ENCODE assay signal across 1 cellular context in the genomic region with DNA sequence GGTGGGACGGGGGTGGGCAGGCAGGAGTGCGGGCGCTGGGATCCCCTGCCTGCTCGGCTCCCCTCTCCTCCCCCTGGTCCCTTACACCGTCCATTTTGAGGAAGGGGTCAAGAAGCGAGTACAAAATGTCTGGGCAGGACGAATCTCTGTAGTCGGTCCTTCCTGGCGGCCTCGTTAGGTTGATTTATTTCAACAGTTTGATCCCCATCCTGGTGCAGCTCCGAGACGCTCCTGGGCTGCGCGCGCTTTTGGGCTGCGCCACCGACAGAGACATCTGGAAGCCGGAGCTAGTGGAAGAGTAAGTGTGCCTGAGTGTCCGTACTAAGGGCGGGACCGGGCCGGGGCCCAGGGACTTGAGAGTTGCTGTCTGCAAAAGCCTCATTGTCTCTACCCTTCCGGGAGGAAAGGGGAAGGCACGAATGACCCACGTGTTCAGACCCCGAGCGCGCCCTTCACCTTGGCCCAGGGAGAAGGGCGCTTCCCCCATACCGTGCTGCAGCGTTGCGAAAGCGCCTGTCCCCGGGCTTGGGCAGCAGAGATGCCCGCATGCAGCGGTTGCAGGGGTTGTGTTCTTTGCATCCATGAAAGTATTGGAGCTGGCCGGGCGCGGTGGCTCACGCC.
TF ChIP-seq lines count a peak whose summit lies in the region.

No MANE protein-coding gene starts in this region.

TF ChIP-seq in WTC11, 78 proteins besides CTCF, POLR2A, EP300 and RAD21 (continued from another document and continues in another):
- TF ChIP-seq ZNF263 (CRISPR knock-in tag; IDR thresholded peaks at IDR 0.05; ENCODE audit: low read depth) = no peak
- peak; percentile 47; the same call in 1 of the 2 replicates for TF ChIP-seq FOXP1 (CRISPR knock-in tag; IDR thresholded peaks at IDR 0.05; ENCODE audit: borderline replicate concordance)
- peak; percentile 68; the same call in 1 of the 2 replicates for TF ChIP-seq MYBL2 (CRISPR knock-in tag; IDR thresholded peaks at IDR 0.05)
- TF ChIP-seq JAZF1 (CRISPR knock-in tag; IDR thresholded peaks at IDR 0.05) = no peak
- TF ChIP-seq JUN (CRISPR knock-in tag; IDR thresholded peaks at IDR 0.05) = no peak
- TF ChIP-seq TCF7 (CRISPR knock-in tag; IDR thresholded peaks at IDR 0.05; ENCODE audit: low read depth) = no peak
- TF ChIP-seq, protein P1, sequence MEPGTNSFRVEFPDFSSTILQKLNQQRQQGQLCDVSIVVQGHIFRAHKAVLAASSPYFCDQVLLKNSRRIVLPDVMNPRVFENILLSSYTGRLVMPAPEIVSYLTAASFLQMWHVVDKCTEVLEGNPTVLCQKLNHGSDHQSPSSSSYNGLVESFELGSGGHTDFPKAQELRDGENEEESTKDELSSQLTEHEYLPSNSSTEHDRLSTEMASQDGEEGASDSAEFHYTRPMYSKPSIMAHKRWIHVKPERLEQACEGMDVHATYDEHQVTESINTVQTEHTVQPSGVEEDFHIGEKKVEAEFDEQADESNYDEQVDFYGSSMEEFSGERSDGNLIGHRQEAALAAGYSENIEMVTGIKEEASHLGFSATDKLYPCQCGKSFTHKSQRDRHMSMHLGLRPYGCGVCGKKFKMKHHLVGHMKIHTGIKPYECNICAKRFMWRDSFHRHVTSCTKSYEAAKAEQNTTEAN (CRISPR knock-in tag; IDR thresholded peaks at IDR 0.05) = no peak
- no peak for TF ChIP-seq SOX15 (CRISPR knock-in tag; IDR thresholded peaks at IDR 0.05)
- TF ChIP-seq, protein P2, sequence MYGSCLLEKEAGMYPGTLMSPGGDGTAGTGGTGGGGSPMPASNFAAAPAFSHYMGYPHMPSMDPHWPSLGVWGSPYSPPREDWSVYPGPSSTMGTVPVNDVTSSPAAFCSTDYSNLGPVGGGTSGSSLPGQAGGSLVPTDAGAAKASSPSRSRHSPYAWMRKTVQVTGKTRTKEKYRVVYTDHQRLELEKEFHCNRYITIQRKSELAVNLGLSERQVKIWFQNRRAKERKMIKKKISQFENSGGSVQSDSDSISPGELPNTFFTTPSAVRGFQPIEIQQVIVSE (CRISPR knock-in tag; IDR thresholded peaks at IDR 0.05; ENCODE audit: borderline replicate concordance) = no peak
- no peak for TF ChIP-seq ZNF423 (CRISPR knock-in tag; IDR thresholded peaks at IDR 0.05)
- no peak for TF ChIP-seq SMAD3 (CRISPR knock-in tag; IDR thresholded peaks at IDR 0.05; ENCODE audit: borderline replicate concordance)
- TF ChIP-seq NR2C2 (CRISPR knock-in tag; IDR thresholded peaks at IDR 0.05) = no peak
- TF ChIP-seq, protein P3, sequence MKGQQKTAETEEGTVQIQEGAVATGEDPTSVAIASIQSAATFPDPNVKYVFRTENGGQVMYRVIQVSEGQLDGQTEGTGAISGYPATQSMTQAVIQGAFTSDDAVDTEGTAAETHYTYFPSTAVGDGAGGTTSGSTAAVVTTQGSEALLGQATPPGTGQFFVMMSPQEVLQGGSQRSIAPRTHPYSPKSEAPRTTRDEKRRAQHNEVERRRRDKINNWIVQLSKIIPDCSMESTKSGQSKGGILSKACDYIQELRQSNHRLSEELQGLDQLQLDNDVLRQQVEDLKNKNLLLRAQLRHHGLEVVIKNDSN (CRISPR knock-in tag; IDR thresholded peaks at IDR 0.05) = peak; percentile 79
- no peak for TF ChIP-seq RORB (CRISPR knock-in tag; IDR thresholded peaks at IDR 0.05)
- no peak for TF ChIP-seq ZNF416 (CRISPR knock-in tag; IDR thresholded peaks at IDR 0.05)
- TF ChIP-seq ZBTB21 (CRISPR knock-in tag; IDR thresholded peaks at IDR 0.05; ENCODE audit: borderline replicate concordance) = no peak
- no peak for TF ChIP-seq ZNF671 (CRISPR knock-in tag; IDR thresholded peaks at IDR 0.05)
- no peak for TF ChIP-seq TEAD1 (CRISPR knock-in tag; IDR thresholded peaks at IDR 0.05)
- no peak for TF ChIP-seq ESRRA (CRISPR knock-in tag; IDR thresholded peaks at IDR 0.05; ENCODE audit: borderline replicate concordance)
- TF ChIP-seq, protein P4, sequence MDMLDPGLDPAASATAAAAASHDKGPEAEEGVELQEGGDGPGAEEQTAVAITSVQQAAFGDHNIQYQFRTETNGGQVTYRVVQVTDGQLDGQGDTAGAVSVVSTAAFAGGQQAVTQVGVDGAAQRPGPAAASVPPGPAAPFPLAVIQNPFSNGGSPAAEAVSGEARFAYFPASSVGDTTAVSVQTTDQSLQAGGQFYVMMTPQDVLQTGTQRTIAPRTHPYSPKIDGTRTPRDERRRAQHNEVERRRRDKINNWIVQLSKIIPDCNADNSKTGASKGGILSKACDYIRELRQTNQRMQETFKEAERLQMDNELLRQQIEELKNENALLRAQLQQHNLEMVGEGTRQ (CRISPR knock-in tag; IDR thresholded peaks at IDR 0.05) = peak; percentile 69
- no peak for TF ChIP-seq OVOL2 (CRISPR knock-in tag; IDR thresholded peaks at IDR 0.05; ENCODE audit: borderline replicate concordance)
- TF ChIP-seq ZNF232 (CRISPR knock-in tag; IDR thresholded peaks at IDR 0.05) = no peak
- no peak for TF ChIP-seq NFE2L1 (CRISPR knock-in tag; IDR thresholded peaks at IDR 0.05)
- TF ChIP-seq RELA (CRISPR knock-in tag; IDR thresholded peaks at IDR 0.05; ENCODE audit: borderline replicate concordance) = no peak
- no peak for TF ChIP-seq ATF1 (CRISPR knock-in tag; IDR thresholded peaks at IDR 0.05)
- TF ChIP-seq, protein P5, sequence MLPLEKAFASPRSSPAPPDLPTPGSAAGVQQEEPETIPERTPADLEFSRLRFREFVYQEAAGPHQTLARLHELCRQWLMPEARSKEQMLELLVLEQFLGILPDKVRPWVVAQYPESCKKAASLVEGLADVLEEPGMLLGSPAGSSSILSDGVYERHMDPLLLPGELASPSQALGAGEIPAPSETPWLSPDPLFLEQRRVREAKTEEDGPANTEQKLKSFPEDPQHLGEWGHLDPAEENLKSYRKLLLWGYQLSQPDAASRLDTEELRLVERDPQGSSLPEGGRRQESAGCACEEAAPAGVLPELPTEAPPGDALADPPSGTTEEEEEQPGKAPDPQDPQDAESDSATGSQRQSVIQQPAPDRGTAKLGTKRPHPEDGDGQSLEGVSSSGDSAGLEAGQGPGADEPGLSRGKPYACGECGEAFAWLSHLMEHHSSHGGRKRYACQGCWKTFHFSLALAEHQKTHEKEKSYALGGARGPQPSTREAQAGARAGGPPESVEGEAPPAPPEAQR (CRISPR knock-in tag; IDR thresholded peaks at IDR 0.05) = no peak
- no peak for TF ChIP-seq ELF4 (CRISPR knock-in tag; IDR thresholded peaks at IDR 0.05; ENCODE audit: low read depth)
- no peak for TF ChIP-seq NFATC4 (CRISPR knock-in tag; IDR thresholded peaks at IDR 0.05)
- TF ChIP-seq, protein P6, sequence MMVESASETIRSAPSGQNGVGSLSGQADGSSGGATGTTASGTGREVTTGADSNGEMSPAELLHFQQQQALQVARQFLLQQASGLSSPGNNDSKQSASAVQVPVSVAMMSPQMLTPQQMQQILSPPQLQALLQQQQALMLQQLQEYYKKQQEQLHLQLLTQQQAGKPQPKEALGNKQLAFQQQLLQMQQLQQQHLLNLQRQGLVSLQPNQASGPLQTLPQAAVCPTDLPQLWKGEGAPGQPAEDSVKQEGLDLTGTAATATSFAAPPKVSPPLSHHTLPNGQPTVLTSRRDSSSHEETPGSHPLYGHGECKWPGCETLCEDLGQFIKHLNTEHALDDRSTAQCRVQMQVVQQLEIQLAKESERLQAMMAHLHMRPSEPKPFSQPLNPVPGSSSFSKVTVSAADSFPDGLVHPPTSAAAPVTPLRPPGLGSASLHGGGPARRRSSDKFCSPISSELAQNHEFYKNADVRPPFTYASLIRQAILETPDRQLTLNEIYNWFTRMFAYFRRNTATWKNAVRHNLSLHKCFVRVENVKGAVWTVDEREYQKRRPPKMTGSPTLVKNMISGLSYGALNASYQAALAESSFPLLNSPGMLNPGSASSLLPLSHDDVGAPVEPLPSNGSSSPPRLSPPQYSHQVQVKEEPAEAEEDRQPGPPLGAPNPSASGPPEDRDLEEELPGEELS (CRISPR knock-in tag; IDR thresholded peaks at IDR 0.05) = no peak
- TF ChIP-seq, protein P7, sequence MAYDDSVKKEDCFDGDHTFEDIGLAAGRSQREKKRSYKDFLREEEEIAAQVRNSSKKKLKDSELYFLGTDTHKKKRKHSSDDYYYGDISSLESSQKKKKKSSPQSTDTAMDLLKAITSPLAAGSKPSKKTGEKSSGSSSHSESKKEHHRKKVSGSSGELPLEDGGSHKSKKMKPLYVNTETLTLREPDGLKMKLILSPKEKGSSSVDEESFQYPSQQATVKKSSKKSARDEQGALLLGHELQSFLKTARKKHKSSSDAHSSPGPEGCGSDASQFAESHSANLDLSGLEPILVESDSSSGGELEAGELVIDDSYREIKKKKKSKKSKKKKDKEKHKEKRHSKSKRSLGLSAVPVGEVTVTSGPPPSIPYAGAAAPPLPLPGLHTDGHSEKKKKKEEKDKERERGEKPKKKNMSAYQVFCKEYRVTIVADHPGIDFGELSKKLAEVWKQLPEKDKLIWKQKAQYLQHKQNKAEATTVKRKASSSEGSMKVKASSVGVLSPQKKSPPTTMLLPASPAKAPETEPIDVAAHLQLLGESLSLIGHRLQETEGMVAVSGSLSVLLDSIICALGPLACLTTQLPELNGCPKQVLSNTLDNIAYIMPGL (CRISPR knock-in tag; IDR thresholded peaks at IDR 0.05) = no peak
- no peak for TF ChIP-seq TEAD4 (CRISPR knock-in tag; IDR thresholded peaks at IDR 0.05)
- TF ChIP-seq PRRX2 (CRISPR knock-in tag; IDR thresholded peaks at IDR 0.05) = no peak
- TF ChIP-seq, protein P8, sequence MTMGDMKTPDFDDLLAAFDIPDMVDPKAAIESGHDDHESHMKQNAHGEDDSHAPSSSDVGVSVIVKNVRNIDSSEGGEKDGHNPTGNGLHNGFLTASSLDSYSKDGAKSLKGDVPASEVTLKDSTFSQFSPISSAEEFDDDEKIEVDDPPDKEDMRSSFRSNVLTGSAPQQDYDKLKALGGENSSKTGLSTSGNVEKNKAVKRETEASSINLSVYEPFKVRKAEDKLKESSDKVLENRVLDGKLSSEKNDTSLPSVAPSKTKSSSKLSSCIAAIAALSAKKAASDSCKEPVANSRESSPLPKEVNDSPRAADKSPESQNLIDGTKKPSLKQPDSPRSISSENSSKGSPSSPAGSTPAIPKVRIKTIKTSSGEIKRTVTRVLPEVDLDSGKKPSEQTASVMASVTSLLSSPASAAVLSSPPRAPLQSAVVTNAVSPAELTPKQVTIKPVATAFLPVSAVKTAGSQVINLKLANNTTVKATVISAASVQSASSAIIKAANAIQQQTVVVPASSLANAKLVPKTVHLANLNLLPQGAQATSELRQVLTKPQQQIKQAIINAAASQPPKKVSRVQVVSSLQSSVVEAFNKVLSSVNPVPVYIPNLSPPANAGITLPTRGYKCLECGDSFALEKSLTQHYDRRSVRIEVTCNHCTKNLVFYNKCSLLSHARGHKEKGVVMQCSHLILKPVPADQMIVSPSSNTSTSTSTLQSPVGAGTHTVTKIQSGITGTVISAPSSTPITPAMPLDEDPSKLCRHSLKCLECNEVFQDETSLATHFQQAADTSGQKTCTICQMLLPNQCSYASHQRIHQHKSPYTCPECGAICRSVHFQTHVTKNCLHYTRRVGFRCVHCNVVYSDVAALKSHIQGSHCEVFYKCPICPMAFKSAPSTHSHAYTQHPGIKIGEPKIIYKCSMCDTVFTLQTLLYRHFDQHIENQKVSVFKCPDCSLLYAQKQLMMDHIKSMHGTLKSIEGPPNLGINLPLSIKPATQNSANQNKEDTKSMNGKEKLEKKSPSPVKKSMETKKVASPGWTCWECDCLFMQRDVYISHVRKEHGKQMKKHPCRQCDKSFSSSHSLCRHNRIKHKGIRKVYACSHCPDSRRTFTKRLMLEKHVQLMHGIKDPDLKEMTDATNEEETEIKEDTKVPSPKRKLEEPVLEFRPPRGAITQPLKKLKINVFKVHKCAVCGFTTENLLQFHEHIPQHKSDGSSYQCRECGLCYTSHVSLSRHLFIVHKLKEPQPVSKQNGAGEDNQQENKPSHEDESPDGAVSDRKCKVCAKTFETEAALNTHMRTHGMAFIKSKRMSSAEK (CRISPR knock-in tag; IDR thresholded peaks at IDR 0.05; ENCODE audit: borderline replicate concordance) = no peak
- no peak; the same call in none of the 2 replicates for TF ChIP-seq SP1 (CRISPR knock-in tag; conservative IDR thresholded peaks at IDR 0.05)
- no peak for TF ChIP-seq KAT7 (CRISPR knock-in tag; IDR thresholded peaks at IDR 0.05; ENCODE audit: borderline replicate concordance)
- TF ChIP-seq, protein P9, sequence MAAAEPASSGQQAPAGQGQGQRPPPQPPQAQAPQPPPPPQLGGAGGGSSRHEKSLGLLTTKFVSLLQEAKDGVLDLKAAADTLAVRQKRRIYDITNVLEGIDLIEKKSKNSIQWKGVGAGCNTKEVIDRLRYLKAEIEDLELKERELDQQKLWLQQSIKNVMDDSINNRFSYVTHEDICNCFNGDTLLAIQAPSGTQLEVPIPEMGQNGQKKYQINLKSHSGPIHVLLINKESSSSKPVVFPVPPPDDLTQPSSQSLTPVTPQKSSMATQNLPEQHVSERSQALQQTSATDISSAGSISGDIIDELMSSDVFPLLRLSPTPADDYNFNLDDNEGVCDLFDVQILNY (CRISPR knock-in tag; IDR thresholded peaks at IDR 0.05) = no peak
- TF ChIP-seq ZNF396 (CRISPR knock-in tag; IDR thresholded peaks at IDR 0.05; ENCODE audit: borderline replicate concordance) = no peak
- TF ChIP-seq GRHL2 (CRISPR knock-in tag; IDR thresholded peaks at IDR 0.05; ENCODE audit: insufficient replicate concordance, severe bottlenecking) = no peak
- no peak for TF ChIP-seq GTF2I (CRISPR knock-in tag; conservative IDR thresholded peaks at IDR 0.05)
- TF ChIP-seq, protein P10, sequence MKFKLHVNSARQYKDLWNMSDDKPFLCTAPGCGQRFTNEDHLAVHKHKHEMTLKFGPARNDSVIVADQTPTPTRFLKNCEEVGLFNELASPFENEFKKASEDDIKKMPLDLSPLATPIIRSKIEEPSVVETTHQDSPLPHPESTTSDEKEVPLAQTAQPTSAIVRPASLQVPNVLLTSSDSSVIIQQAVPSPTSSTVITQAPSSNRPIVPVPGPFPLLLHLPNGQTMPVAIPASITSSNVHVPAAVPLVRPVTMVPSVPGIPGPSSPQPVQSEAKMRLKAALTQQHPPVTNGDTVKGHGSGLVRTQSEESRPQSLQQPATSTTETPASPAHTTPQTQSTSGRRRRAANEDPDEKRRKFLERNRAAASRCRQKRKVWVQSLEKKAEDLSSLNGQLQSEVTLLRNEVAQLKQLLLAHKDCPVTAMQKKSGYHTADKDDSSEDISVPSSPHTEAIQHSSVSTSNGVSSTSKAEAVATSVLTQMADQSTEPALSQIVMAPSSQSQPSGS (CRISPR knock-in tag; IDR thresholded peaks at IDR 0.05; ENCODE audit: borderline replicate concordance, low read depth) = no peak
- TF ChIP-seq, protein P11, sequence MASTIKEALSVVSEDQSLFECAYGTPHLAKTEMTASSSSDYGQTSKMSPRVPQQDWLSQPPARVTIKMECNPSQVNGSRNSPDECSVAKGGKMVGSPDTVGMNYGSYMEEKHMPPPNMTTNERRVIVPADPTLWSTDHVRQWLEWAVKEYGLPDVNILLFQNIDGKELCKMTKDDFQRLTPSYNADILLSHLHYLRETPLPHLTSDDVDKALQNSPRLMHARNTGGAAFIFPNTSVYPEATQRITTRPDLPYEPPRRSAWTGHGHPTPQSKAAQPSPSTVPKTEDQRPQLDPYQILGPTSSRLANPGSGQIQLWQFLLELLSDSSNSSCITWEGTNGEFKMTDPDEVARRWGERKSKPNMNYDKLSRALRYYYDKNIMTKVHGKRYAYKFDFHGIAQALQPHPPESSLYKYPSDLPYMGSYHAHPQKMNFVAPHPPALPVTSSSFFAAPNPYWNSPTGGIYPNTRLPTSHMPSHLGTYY (CRISPR knock-in tag; IDR thresholded peaks at IDR 0.05) = no peak
- no peak for TF ChIP-seq NR1H2 (CRISPR knock-in tag; IDR thresholded peaks at IDR 0.05)
- TF ChIP-seq, protein P12, sequence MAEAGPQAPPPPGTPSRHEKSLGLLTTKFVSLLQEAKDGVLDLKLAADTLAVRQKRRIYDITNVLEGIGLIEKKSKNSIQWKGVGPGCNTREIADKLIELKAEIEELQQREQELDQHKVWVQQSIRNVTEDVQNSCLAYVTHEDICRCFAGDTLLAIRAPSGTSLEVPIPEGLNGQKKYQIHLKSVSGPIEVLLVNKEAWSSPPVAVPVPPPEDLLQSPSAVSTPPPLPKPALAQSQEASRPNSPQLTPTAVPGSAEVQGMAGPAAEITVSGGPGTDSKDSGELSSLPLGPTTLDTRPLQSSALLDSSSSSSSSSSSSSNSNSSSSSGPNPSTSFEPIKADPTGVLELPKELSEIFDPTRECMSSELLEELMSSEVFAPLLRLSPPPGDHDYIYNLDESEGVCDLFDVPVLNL (CRISPR knock-in tag; IDR thresholded peaks at IDR 0.05; ENCODE audit: borderline replicate concordance, low read depth) = no peak
- no peak for TF ChIP-seq HMGA2 (CRISPR knock-in tag; IDR thresholded peaks at IDR 0.05)
